Comparison of ENCODE assay signal across 9 cellular contexts in the genomic region with DNA sequence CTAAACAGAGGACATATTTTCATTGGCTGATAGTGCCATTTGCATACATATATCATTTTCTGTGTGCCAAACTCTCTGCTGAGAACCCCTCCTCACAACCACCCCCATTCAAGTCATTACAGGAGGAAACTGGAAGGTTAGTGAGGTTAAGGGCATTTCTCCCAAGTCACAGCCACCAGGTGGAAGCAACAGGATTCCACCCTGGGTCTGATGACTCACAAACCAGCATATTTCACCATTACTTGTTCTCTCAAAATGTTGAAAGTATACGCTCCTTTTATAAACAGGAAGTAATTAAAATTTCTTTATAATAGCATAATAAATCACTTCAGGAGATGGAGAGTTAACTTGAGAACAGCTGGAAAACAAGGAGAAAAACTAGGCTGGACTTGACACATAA.
DNase-seq lines count a peak whose midpoint lies in the region; ATAC-seq, FAIRE-seq and TF ChIP-seq lines count a peak whose summit lies in the region.
"Had no signal": no experiment of that assay in that cellular context is flagged by ENCODE, and none has a peak within 500 bp of the region (broad histone marks: within the 10 kb centered on the region; RNA-seq: fewer than 3 reads in every experiment).

No MANE protein-coding gene starts in this region.

- no peak for FAIRE-seq in GM12891 (lab: Jason Lieb, UNC)

- TF ChIP-seq POLR2A in GM12891 (IDR thresholded peaks at IDR 0.05; ENCODE audit: low read depth, low read length) = no peak

- ATAC-seq in HG03159 (IDR thresholded peaks at IDR 0.05; ENCODE audit: unreplicated experiment) (no peak), HG03442 (IDR thresholded peaks at IDR 0.05; ENCODE audit: unreplicated experiment) (no peak), HG02798 (IDR thresholded peaks at IDR 0.05; ENCODE audit: poor library complexity, unreplicated experiment) (no peak)
- ATAC-seq: gastrocnemius medialis had no signal

- DNase-seq in AG08396 (ENCODE audit: low spot score) (peak; percentile 51), LHCN-M2 (ENCODE audit: low read depth) (peak; percentile 66), amniotic epithelial cell (ENCODE audit: low read depth) (peak; percentile 89), iPS-NIHi11 (ENCODE audit: low spot score) (peak; percentile 20), GM12891 (ENCODE audit: insufficient read length, low spot score) (no peak)
- DNase-seq: gastrocnemius medialis had no signal

TF ChIP-seq in GM12891, 5 proteins besides CTCF, POLR2A, EP300 and RAD21:
- TF ChIP-seq SPI1 (IDR thresholded peaks at IDR 0.05; ENCODE audit: low read depth, low read length) (no peak), POU2F2 (IDR thresholded peaks at IDR 0.05; ENCODE audit: low read depth, low read length) (no peak), PAX5 (IDR thresholded peaks at IDR 0.05; ENCODE audit: insufficient read depth, low read length, severe bottlenecking) (no peak)
